In the genomic region with DNA sequence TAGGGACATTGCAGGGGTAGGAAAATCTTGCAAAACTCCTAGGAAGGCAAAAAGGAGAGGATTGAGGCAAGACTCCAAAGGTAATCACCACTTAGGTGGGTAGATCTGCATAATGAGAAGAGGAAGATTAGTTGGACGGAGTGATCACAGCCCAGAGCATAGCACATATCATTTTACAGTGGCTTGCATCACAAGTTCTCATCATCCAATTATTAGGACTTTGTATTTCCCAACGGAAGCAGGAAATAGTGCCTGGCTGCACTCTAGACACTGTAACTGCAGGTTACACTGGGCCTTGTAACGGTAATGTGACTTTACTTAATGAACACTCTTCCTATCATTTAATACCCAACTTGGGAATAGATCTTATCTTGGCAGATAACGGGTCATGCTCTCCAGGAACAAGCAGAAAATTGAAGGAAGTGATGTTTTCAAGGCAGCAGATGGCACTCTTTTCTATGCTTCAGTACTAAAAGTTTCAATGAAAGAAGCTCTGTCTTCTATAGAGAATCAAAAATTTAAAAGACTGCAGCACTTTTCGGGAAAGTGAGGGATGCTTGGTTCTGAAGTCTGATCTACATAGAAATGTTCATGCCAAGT, we compare ENCODE assay signal across 9 cellular contexts.
DNase-seq lines count a peak whose midpoint lies in the region; FAIRE-seq lines count a peak whose summit lies in the region.
"Had no signal": no experiment of that assay in that cellular context is flagged by ENCODE, and none has a peak within 500 bp of the region (broad histone marks: within the 10 kb centered on the region; RNA-seq: fewer than 3 reads in every experiment).

No MANE protein-coding gene starts in this region.

- DNase-seq in GM03348 (ENCODE audit: low spot score): peak; percentile 14
- peak; percentile 32 for DNase-seq in M059J (ENCODE audit: low read depth)
- peak; percentile 21 for DNase-seq in SW480 (ENCODE audit: low spot score)
- peak; percentile 38 for DNase-seq in left kidney (ENCODE audit: low read depth, low spot score)
- DNase-seq in retina: no peak
- DNase-seq in HTR-8/SVneo (ENCODE audit: insufficient read length, low spot score): no peak
- no peak for DNase-seq in activated CD4-positive, alpha-beta T cell treated with anti-CD3 and anti-CD28 coated beads, Interleukin-2, amount 50 U/mL, for 1 hour
- no peak for DNase-seq in DMS153 treated with DMSO at 0.1 percent for 48 hours (lab: John Stamatoyannopoulos, UW; ENCODE audit: unreplicated experiment)
- DNase-seq: activated CD4-positive, alpha-beta memory T cell treated with anti-CD3 and anti-CD28 coated beads, Interleukin-2, amount 10 ng/mL, durations not matched to agents 7 days and 5 days had no signal

- no peak for FAIRE-seq in HTR-8/SVneo (lab: Jason Lieb, UNC)

Comparison
In these comparisons a context has a peak if more than half of its experiments do, and no peak if none do; other contexts are left out.
1. DNase-seq: peak in GM03348 (single experiment), M059J (single experiment), SW480 (single experiment) and left kidney (single experiment); none in retina (single experiment), HTR-8/SVneo (single experiment), activated CD4-positive, alpha-beta T cell treated with anti-CD3 and anti-CD28 coated beads, Interleukin-2, amount 50 U/mL, for 1 hour (single experiment) and DMS153 treated with DMSO at 0.1 percent for 48 hours (single experiment).